In the genomic region with DNA sequence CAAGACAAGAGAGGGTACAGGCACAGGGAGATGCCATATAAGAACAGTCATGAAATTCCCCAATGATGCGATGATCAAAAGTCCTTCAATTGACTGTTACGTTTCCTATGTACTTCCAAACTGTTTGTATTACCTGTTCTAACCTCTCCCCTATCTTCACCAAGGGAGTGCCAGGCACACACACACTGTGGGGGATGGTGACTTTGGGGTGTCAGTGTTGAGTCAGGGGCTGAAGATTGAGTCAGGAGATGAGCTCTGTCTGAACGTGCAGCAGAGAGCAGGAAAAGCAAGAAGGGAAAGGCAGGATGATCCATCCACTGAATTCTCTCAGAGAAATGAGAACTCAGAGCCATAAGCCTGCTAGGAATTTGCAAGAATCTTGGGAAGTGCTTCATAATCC, we compare ENCODE assay signal across 19 cellular contexts.
A peak's percentile ranks its signal among the peaks of the same experiment; 100 is the strongest.
DNase-seq lines count a peak whose midpoint lies in the region; ATAC-seq and TF ChIP-seq lines count a peak whose summit lies in the region.
"Had no signal": no experiment of that assay in that cellular context is flagged by ENCODE, and none has a peak within 500 bp of the region (broad histone marks: within the 10 kb centered on the region; RNA-seq: fewer than 3 reads in every experiment).

No MANE protein-coding gene starts in this region.

- ATAC-seq in sciatic nerve, result no peak
- no peak for ATAC-seq in GM19324 (IDR thresholded peaks at IDR 0.05; ENCODE audit: low FRiP score, unreplicated experiment)
- ATAC-seq: HepG2 had no signal

- DNase-seq in EL, result peak; percentile 28
- DNase-seq in HT1080 (ENCODE audit: low read depth), result peak; percentile 19
- DNase-seq in amniotic epithelial cell (ENCODE audit: low read depth), result peak; percentile 17
- DNase-seq in fibroblast of mammary gland (ENCODE audit: low read depth), result peak; percentile 17
- no peak for DNase-seq in sciatic nerve (ENCODE audit: low spot score)
- no peak for DNase-seq in DMS79 (lab: John Stamatoyannopoulos, UW)
- DNase-seq in stimulated activated CD4-positive, alpha-beta T cell treated with anti-CD3 and anti-CD28 coated beads, Interleukin-4, amount 100 ng/mL, for 1 hour, result no peak
- DNase-seq: CD4-positive, alpha-beta memory T cell; DMS53; KG1; NCI-H1417; NCI-H187 treated with DMSO at 0.1 percent for 48 hours; NCI-H2227 treated with DMSO at 0.1 percent for 48 hours; NCI-H510A treated with DMSO at 0.1 percent for 48 hours; NCI-H774; RPMI8226 had no signal

- intact Hi-C loops in sciatic nerve (cut with DNase I), result no loop called here

- H3K4me3 ChIP-seq in fibroblast of mammary gland (ENCODE audit: control insufficient read depth, low read depth, low read length), result no peak overlapping the region
- H3K4me3 ChIP-seq: BLaER1 had no signal

- TF ChIP-seq CTCF in fibroblast of mammary gland (conservative IDR thresholded peaks at IDR 0.05; ENCODE audit: control insufficient read depth, insufficient read depth, low read depth, low read length), result no peak

Comparison
In these comparisons a context has a peak if more than half of its experiments do, and no peak if none do; other contexts are left out.
1. DNase-seq: peak in EL (single experiment), HT1080 (single experiment), amniotic epithelial cell (single experiment) and fibroblast of mammary gland (single experiment); none in sciatic nerve (single experiment), DMS79 (single experiment) and stimulated activated CD4-positive, alpha-beta T cell treated with anti-CD3 and anti-CD28 coated beads, Interleukin-4, amount 100 ng/mL, for 1 hour (single experiment).